In genomic region chr6:90599151-90599550, GRCh38 we compare ENCODE assay signal across 2 cellular contexts.
TF ChIP-seq lines count a peak whose summit lies in the region.

No MANE protein-coding gene starts in this region.

TF ChIP-seq in HCT116, 20 proteins besides CTCF, POLR2A, EP300 and RAD21 (continued from another document):
- TF ChIP-seq SP1 (IDR thresholded peaks at IDR 0.05; ENCODE audit: low read depth) (no peak), CEBPB (IDR thresholded peaks at IDR 0.05; ENCODE audit: low read depth) (no peak), ATF3 (IDR thresholded peaks at IDR 0.05) (no peak), ZFX (IDR thresholded peaks at IDR 0.05) (no peak), POLR2AphosphoS5 (IDR thresholded peaks at IDR 0.05; ENCODE audit: low read depth, low read length) (no peak), ZBTB33 (IDR thresholded peaks at IDR 0.05; ENCODE audit: extremely low read depth, insufficient replicate concordance, low read length) (no peak), EZH2phosphoT487 (IDR thresholded peaks at IDR 0.05; ENCODE audit: borderline replicate concordance) (no peak), YY1 (IDR thresholded peaks at IDR 0.05; ENCODE audit: extremely low read depth, insufficient replicate concordance, low read depth, low read length) (no peak), ZNF274 (IDR thresholded peaks at IDR 0.05; ENCODE audit: low read depth, low read length) (no peak), SRF (IDR thresholded peaks at IDR 0.05; ENCODE audit: low read depth) (no peak), REST (IDR thresholded peaks at IDR 0.05; ENCODE audit: low read depth) (no peak), MAX (IDR thresholded peaks at IDR 0.05) (no peak), EGR1 (IDR thresholded peaks at IDR 0.05; ENCODE audit: low read depth) (no peak)
TF ChIP-seq in HCT116: peak in this region for 0.

TF ChIP-seq in IMR-90, 13 proteins besides CTCF, POLR2A, EP300 and RAD21 (continued from another document):
- TF ChIP-seq NFE2L2 (IDR thresholded peaks at IDR 0.05; ENCODE audit: low read depth, low read length) (no peak), RFX5 (IDR thresholded peaks at IDR 0.05; ENCODE audit: low read depth, low read length) (no peak), CEBPB (IDR thresholded peaks at IDR 0.05; ENCODE audit: low read depth, low read length) (no peak), BHLHE40 (IDR thresholded peaks at IDR 0.05; ENCODE audit: low read depth, low read length) (no peak), CHD1 (IDR thresholded peaks at IDR 0.05; ENCODE audit: low read depth, low read length) (no peak), FOS (IDR thresholded peaks at IDR 0.05; ENCODE audit: low read depth, low read length) (no peak), ELK1 (IDR thresholded peaks at IDR 0.05; ENCODE audit: borderline replicate concordance, low read depth, low read length) (no peak), MXI1 (IDR thresholded peaks at IDR 0.05; ENCODE audit: borderline replicate concordance, low read depth, low read length) (no peak), MAZ (IDR thresholded peaks at IDR 0.05; ENCODE audit: borderline replicate concordance, low read depth, low read length) (no peak)
